In the genomic region with DNA sequence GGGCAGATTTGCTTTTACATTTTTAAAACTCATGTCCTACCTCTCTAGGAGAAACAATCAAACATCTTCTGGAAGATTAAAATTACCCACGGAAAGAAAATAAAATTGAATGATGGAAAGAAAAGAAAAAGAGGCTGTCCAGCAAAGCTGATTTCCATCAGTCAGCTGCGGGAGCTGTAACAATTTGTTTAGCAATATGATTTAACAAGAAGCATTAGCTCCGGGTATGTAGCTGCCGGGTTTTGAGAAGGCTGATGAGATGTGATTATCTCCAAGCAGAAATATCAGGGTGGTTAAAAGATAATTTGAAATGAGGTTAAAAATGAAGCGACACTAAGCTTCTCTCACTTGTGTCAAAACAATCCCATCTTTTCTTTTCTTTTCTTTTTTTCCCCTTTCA, we compare ENCODE assay signal across 18 cellular contexts.
DNase-seq lines count a peak whose midpoint lies in the region; ATAC-seq and TF ChIP-seq lines count a peak whose summit lies in the region.
"Had no signal": no experiment of that assay in that cellular context is flagged by ENCODE, and none has a peak within 500 bp of the region (broad histone marks: within the 10 kb centered on the region; RNA-seq: fewer than 3 reads in every experiment).

No MANE protein-coding gene starts in this region.

- H2BK5ac ChIP-seq in mesendoderm (ENCODE audit: low read length) = no peak overlapping the region

- H2AK5ac ChIP-seq in mesendoderm (ENCODE audit: low read length) = no peak overlapping the region

- DNase-seq in DMS 273 (lab: John Stamatoyannopoulos, UW; ENCODE audit: unreplicated experiment) (peak; percentile 39), DMS 273 treated with DMSO at 0.1 percent for 48 hours (lab: John Stamatoyannopoulos, UW) (no peak), BE2C (no peak), astrocyte of the hippocampus (ENCODE audit: low read depth, low spot score) (peak; percentile 6), mesendoderm (peak; percentile 3), right lobe of liver (no peak)
- DNase-seq: AML-193; CD4-positive, alpha-beta memory T cell; DMS53; DND-41; EL; H9 had no signal

- H3K4me3 ChIP-seq in BE2C (ENCODE audit: low read depth, low read length) = peak overlapping the region; percentile 30; the same call in 1 of the 2 replicates
- H3K4me3 ChIP-seq in mesendoderm (ENCODE audit: low read length) = no peak overlapping the region
- H3K4me3 ChIP-seq in right lobe of liver = no peak overlapping the region
- H3K4me3 ChIP-seq: A549, BLaER1, GM12878 had no signal

- H3K27me3 ChIP-seq in BE2C (peaks cover 31% of the 10 kb centered on the region), mesendoderm (ENCODE audit: insufficient read depth, low read length, poor library complexity) (no peaks in the 10 kb centered on the region), right lobe of liver (no peaks in the 10 kb centered on the region)
- H3K27me3 ChIP-seq: BLaER1 had no signal

- no peak overlapping the region for H3K23ac ChIP-seq in mesendoderm (ENCODE audit: low read length)

- no peak overlapping the region for H4K5ac ChIP-seq in mesendoderm (ENCODE audit: low read length)

- H3K56ac ChIP-seq in mesendoderm (ENCODE audit: low read length) = no peak overlapping the region

- H3K4me1 ChIP-seq in BE2C (peaks cover 19% of the 10 kb centered on the region), mesendoderm (ENCODE audit: control insufficient read depth, low read depth, low read length) (peaks cover 6% of the 10 kb centered on the region), right lobe of liver (peaks cover 0 to 5% (median 0%) of the 10 kb centered on the region in 4 donors)

- H3K18ac ChIP-seq in mesendoderm (ENCODE audit: low read length) = no peak overlapping the region

- H3K9ac ChIP-seq in mesendoderm (ENCODE audit: low read length) = no peak overlapping the region
- H3K9ac ChIP-seq: BLaER1 had no signal

- H2BK120ac ChIP-seq in mesendoderm (ENCODE audit: low read depth, low read length) = no peak overlapping the region

- TF ChIP-seq CTCF in BE2C (IDR thresholded peaks at IDR 0.05; ENCODE audit: low read depth, low read length) (no peak), right lobe of liver (IDR thresholded peaks at IDR 0.05) (no peak)

- H3K36me3 ChIP-seq in BE2C (no peaks in the 10 kb centered on the region), mesendoderm (ENCODE audit: control insufficient read depth, insufficient read depth, low read length) (no peaks in the 10 kb centered on the region), right lobe of liver (no peaks in the 10 kb centered on the region)
- H3K36me3 ChIP-seq: BLaER1 had no signal

- WGBS in mesendoderm (ENCODE audit: extremely low coverage, insufficient coverage, low lambda C conversion rate) = no CpG with 5 or more reads among the region's 5 CpGs
- WGBS in right lobe of liver (ENCODE audit: insufficient coverage, low coverage, low lambda C conversion rate, missing lambda C conversion rate) = 65% methylated on average over 5 of the region's 5 CpGs

- no peak overlapping the region for H3K4ac ChIP-seq in mesendoderm (ENCODE audit: low read depth, low read length)

- no peak overlapping the region for H2BK15ac ChIP-seq in mesendoderm (replicated peaks; ENCODE audit: low read depth)

- H3K9me3 ChIP-seq in BE2C = no peaks in the 10 kb centered on the region
- H3K9me3 ChIP-seq in right lobe of liver = no peaks in the 10 kb centered on the region
- H3K9me3 ChIP-seq: A549, BLaER1 had no signal

- no peak overlapping the region for H4K8ac ChIP-seq in mesendoderm (ENCODE audit: low read depth, low read length)

- TF ChIP-seq POLR2A in right lobe of liver (IDR thresholded peaks at IDR 0.05) = no peak

- H3K79me2 ChIP-seq in mesendoderm (ENCODE audit: control insufficient read depth, insufficient read depth, low read length) = no peaks in the 10 kb centered on the region

- ATAC-seq in right lobe of liver = no peak
- no peak for ATAC-seq in HG02588 (IDR thresholded peaks at IDR 0.05; ENCODE audit: unreplicated experiment)
- no peak for ATAC-seq in HG03442 (IDR thresholded peaks at IDR 0.05; ENCODE audit: unreplicated experiment)
- ATAC-seq: A549, GM12878 had no signal

- H3K4me2 ChIP-seq in mesendoderm (ENCODE audit: low read length) = no peak overlapping the region
- H3K4me2 ChIP-seq: A549, BLaER1 had no signal

- H3K79me1 ChIP-seq in mesendoderm (ENCODE audit: low read length) = no peaks in the 10 kb centered on the region

- intact Hi-C loops in right lobe of liver (cut with DNase I) = no loop called here

- H3K27ac ChIP-seq in mesendoderm (ENCODE audit: low read depth, low read length) (no peak overlapping the region), right lobe of liver (no peak overlapping the region)
- H3K27ac ChIP-seq: 22Rv1, BLaER1 had no signal

Comparison
In these comparisons a context has a peak if more than half of its experiments do, and no peak if none do; other contexts are left out.
1. DNase-seq: peak in DMS 273 (single experiment), astrocyte of the hippocampus (single experiment) and mesendoderm (single experiment); none in DMS 273 treated with DMSO at 0.1 percent for 48 hours (single experiment), BE2C (single experiment) and right lobe of liver (0 of 3).